1 cellular context compared by ENCODE assay signal in genomic region chr16:15033309-15033707, GRCh38.
TF ChIP-seq lines count a peak whose summit lies in the region.

No MANE protein-coding gene starts in this region.

TF ChIP-seq in GM23338, 12 proteins besides CTCF, POLR2A, EP300 and RAD21 (continued from another document):
- TF ChIP-seq ZNF462 (CRISPR knock-in tag; IDR thresholded peaks at IDR 0.05), result no peak
- TF ChIP-seq REST (IDR thresholded peaks at IDR 0.05; ENCODE audit: unreplicated experiment), result no peak
